In the genomic region with DNA sequence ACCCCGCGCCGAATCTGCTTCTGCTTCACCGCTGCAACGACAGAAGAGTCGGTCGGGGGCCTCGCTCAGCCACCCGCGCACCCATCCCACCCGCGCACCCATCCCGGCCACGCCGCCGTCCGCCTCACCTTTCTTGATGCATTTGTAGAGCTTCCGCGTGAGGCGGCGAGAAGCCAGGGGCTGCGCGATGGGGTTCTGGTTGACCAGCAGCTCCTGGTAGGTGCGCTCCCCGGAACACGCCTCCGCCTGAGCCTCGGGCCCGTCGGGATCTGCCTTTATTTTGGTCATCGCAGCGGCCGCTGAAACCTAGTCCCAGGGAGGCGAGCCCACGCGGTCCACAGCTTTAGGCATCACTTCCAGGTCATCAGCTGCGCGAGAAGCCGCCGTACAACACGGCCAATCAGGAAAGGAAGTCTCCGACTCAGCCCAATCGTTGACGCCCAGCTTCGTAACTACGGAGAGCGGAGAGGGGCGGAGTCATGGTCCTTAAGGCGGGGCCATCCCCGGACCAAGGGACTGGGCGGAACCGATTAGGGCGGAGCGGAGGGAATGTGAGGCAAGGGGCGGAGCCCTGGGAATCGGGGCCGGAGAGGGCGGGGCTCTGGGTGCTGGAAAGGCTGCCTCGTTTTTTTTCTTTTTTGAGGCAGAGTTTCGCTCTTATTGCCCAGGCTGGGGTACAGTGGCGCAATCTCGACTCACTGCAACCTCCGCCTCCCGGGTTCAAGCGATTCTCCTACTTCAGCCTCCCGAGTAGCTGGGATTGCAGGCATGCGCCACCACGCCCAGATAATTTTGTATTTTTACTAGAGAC, we compare ENCODE assay signal across 8 cellular contexts. TPM values are rescaled to one million over a fixed set of nuclear protein-coding genes. Genes with fewer than 3 reads are reported as not detected.
DNase-seq lines count a peak whose midpoint lies in the region; ATAC-seq and TF ChIP-seq lines count a peak whose summit lies in the region.

A gene (minus strand): TSS at position 356 of the 811 bp plus-strand sequence. CDS start 68 bp downstream, at position 288.

- H3K27ac Mint-ChIP-seq in activated naive CD8-positive, alpha-beta T cell treated with anti-CD3 and anti-CD28 coated beads, Interleukin-2, amount 50 U/mL, for 24 hours, result peak within 1 kb of the TSS; percentile 91

- H3K4me1 ChIP-seq in cardiac muscle cell (ENCODE audit: low read depth), result no peaks in the 10 kb centered on the region
- H3K4me1 ChIP-seq in parathyroid adenoma, result peaks cover 2% of the 10 kb centered on the region
- H3K4me1 ChIP-seq in tibial nerve, result peaks cover 0 to 42% (median 13%) of the 10 kb centered on the region in 4 donors

- WGBS in tibial nerve, 2 donors, result 3 to 4% methylated on average over 44 to 68 of the region's 68 CpGs

- DNase-seq in GM12865 (ENCODE audit: low read depth) (peak; percentile 98), NCI-H1417 treated with DMSO at 0.1 percent for 48 hours (lab: John Stamatoyannopoulos, UW) (peak; percentile 81), SW480 (ENCODE audit: low spot score) (peak; percentile 99), cardiac muscle cell (ENCODE audit: low read depth in 1 of 2, low spot score in 1 of 2) (peak; percentile 99), tibial nerve (ENCODE audit: low spot score in 2 of 2) (peak; percentile 98 to 99)
- DNase-seq in activated naive CD8-positive, alpha-beta T cell treated with anti-CD3 and anti-CD28 coated beads, Interleukin-2, amount 50 U/mL, for 24 hours, result peak; percentile 99

- TF ChIP-seq CTCF in GM12865 (IDR thresholded peaks at IDR 0.05; ENCODE audit: insufficient read depth, low read depth, low read length, missing control alignments) (no peak), cardiac muscle cell (IDR thresholded peaks at IDR 0.05; ENCODE audit: low read depth, low read length) (no peak), parathyroid adenoma (IDR thresholded peaks at IDR 0.05) (no peak), tibial nerve (IDR thresholded peaks at IDR 0.05) (peak in 1 of 5 experiments; percentile 39)

- H3K36me3 ChIP-seq in cardiac muscle cell (peaks cover 15% of the 10 kb centered on the region), parathyroid adenoma (ENCODE audit: control insufficient read depth, insufficient read depth, low read length) (no peaks in the 10 kb centered on the region), tibial nerve (peaks cover 0 to 30% (median 2%) of the 10 kb centered on the region in 3 donors)

- H3K27me3 ChIP-seq in cardiac muscle cell (no peaks in the 10 kb centered on the region), parathyroid adenoma (ENCODE audit: control insufficient read depth, insufficient read depth, low read length) (no peaks in the 10 kb centered on the region), tibial nerve (no peaks in the 10 kb centered on the region)

- no peaks in the 10 kb centered on the region for H3K27me3 Mint-ChIP-seq in activated naive CD8-positive, alpha-beta T cell treated with anti-CD3 and anti-CD28 coated beads, Interleukin-2, amount 50 U/mL, for 24 hours

- TF ChIP-seq EP300 in tibial nerve (IDR thresholded peaks at IDR 0.05), result peak; percentile 96 to 97

- peak within 1 kb of the TSS; percentile 92 for H3K4me3 Mint-ChIP-seq in activated naive CD8-positive, alpha-beta T cell treated with anti-CD3 and anti-CD28 coated beads, Interleukin-2, amount 50 U/mL, for 24 hours

- H3K9ac ChIP-seq in parathyroid adenoma, result peak within 1 kb of the TSS; percentile 50

- H3K9me3 ChIP-seq in cardiac muscle cell (ENCODE audit: low read depth), result no peaks in the 10 kb centered on the region
- no peaks in the 10 kb centered on the region for H3K9me3 ChIP-seq in parathyroid adenoma (ENCODE audit: control insufficient read depth, low read length)
- H3K9me3 ChIP-seq in tibial nerve, result no peaks in the 10 kb centered on the region

- peak within 1 kb of the TSS; percentile 76 for H3K4me2 ChIP-seq in parathyroid adenoma (ENCODE audit: low read length)

- H3K4me3 ChIP-seq in GM12865 (ENCODE audit: low read depth, low read length) (peak within 1 kb of the TSS; percentile 86), cardiac muscle cell (peak within 1 kb of the TSS; percentile 50), parathyroid adenoma (ENCODE audit: low read depth, low read length) (peak within 1 kb of the TSS; percentile 74), tibial nerve (peak within 1 kb of the TSS; percentile 61 to 77 (median 72))

- peak in 1 of 2 donors; percentile 50 for TF ChIP-seq POLR2A in tibial nerve (IDR thresholded peaks at IDR 0.05)

- H3K9me3 Mint-ChIP-seq in activated naive CD8-positive, alpha-beta T cell treated with anti-CD3 and anti-CD28 coated beads, Interleukin-2, amount 50 U/mL, for 24 hours, result no peaks in the 10 kb centered on the region

- no peaks in the 10 kb centered on the region for H3K79me2 ChIP-seq in parathyroid adenoma

- H3K27ac ChIP-seq in cardiac muscle cell (peak within 1 kb of the TSS; percentile 31), parathyroid adenoma (peak within 1 kb of the TSS; percentile 40), tibial nerve (peak within 1 kb of the TSS in 3 of 4 donors; percentile 69 to 80 (median 80))

- peak; percentile 98 for ATAC-seq in HG02763 (IDR thresholded peaks at IDR 0.05; ENCODE audit: unreplicated experiment)
- ATAC-seq in activated naive CD8-positive, alpha-beta T cell treated with anti-CD3 and anti-CD28 coated beads, Interleukin-2, amount 50 U/mL, for 24 hours, result peak; percentile 93

- peaks cover 53% of the 10 kb centered on the region for H3K4me1 Mint-ChIP-seq in activated naive CD8-positive, alpha-beta T cell treated with anti-CD3 and anti-CD28 coated beads, Interleukin-2, amount 50 U/mL, for 24 hours

- peaks cover 30% of the 10 kb centered on the region for H3K36me3 Mint-ChIP-seq in activated naive CD8-positive, alpha-beta T cell treated with anti-CD3 and anti-CD28 coated beads, Interleukin-2, amount 50 U/mL, for 24 hours (ENCODE audit: low read depth)

- H2AFZ ChIP-seq in parathyroid adenoma, result peak within 1 kb of the TSS; percentile 87

RNA-seq across cellular contexts. Expression of the gene that starts here (rescaled TPM):
- total RNA-seq in cardiac muscle cell (270 and 391 TPM in 2 replicates), tibial nerve (100 to 1,000 TPM; 139 to 290 (median 159) TPM)
- 232 and 239 TPM in 2 replicates for polyA plus RNA-seq in cardiac muscle cell

Comparison
In these comparisons a context has a peak if more than half of its experiments do, and no peak if none do; other contexts are left out.
1. Peak in every context shown above with its lines: DNase-seq, ATAC-seq, H3K4me3 ChIP-seq and H3K27ac ChIP-seq.